ENCODE assay signal across 22 cellular contexts in the genomic region with DNA sequence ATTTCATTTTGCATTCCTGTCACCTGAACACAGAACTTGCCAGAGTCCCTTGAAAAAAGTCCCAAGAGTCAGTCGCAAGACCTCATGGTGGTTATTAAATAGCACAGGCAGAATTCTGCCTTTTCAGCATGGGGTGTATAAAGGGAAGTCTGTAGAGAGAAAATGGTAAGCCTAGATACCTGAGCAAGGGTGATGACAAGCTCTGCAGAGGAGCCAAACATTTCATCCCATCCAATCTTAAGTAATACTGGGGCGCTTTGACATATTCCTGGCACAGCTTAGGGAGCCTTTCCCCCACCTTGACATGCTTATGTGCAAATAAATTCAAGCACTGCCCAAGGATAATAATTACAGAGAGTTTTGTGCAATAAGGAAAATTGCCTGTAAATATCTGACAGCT.
"Had no signal": no experiment of that assay in that cellular context is flagged by ENCODE, and none has a peak within 500 bp of the region (broad histone marks: within the 10 kb centered on the region; RNA-seq: fewer than 3 reads in every experiment).

No MANE protein-coding gene starts in this region.

- H3K9me3 ChIP-seq: colonic mucosa, esophagus squamous epithelium, gastrocnemius medialis, left ventricle myocardium inferior, lower lobe of right lung, mucosa of descending colon had no signal

- H3K27ac ChIP-seq: colonic mucosa, epithelial cell of prostate, esophagus squamous epithelium, gastrocnemius medialis, heart right ventricle, left ventricle myocardium inferior, lower lobe of right lung had no signal

- ATAC-seq: effector memory CD8-positive, alpha-beta T cell; esophagus mucosa; gastrocnemius medialis; left colon; left lobe of liver; lower lobe of right lung; mucosa of descending colon had no signal

- H3K4me3 ChIP-seq: colonic mucosa, esophagus squamous epithelium, gastrocnemius medialis, heart right ventricle, left ventricle myocardium inferior, lower lobe of right lung, mucosa of descending colon had no signal

- DNase-seq: colonic mucosa; cortex of kidney; effector CD8-positive, alpha-beta T cell; effector memory CD8-positive, alpha-beta T cell; endodermal cell; erythroblast; esophagus squamous epithelium; foreskin fibroblast; foreskin melanocyte; gastrocnemius medialis; glutamatergic neuron; heart right ventricle; hippocampal formation; left colon; left ventricle myocardium inferior; lower lobe of right lung; mesenchymal stem cell; mucosa of descending colon; naive B cell had no signal

- H3K27me3 ChIP-seq: colonic mucosa, esophagus squamous epithelium, gastrocnemius medialis, heart right ventricle had no signal

- H3K36me3 ChIP-seq: colonic mucosa, esophagus squamous epithelium, gastrocnemius medialis, heart right ventricle, left ventricle myocardium inferior, lower lobe of right lung had no signal

- H3K4me1 ChIP-seq: colonic mucosa, esophagus squamous epithelium, gastrocnemius medialis, lower lobe of right lung had no signal
